ENCODE assay signal across 8 cellular contexts in genomic region chr1:186605762-186606350, GRCh38.
DNase-seq lines count a peak whose midpoint lies in the region; ATAC-seq and TF ChIP-seq lines count a peak whose summit lies in the region.

No MANE protein-coding gene starts in this region.

- no peak overlapping the region for H3K4me3 ChIP-seq in dorsolateral prefrontal cortex

- peak; percentile 19 for DNase-seq in DMS53 treated with DMSO at 0.1 percent for 48 hours (lab: John Stamatoyannopoulos, UW; ENCODE audit: unreplicated experiment)
- DNase-seq in HK-2 (ENCODE audit: unreplicated experiment) = peak; percentile 32
- peak; percentile 20 for DNase-seq in SK-N-DZ (ENCODE audit: low spot score)
- DNase-seq in dorsolateral prefrontal cortex = no peak
- peak; percentile 31 for DNase-seq in mucosa of gallbladder (ENCODE audit: low spot score)
- DNase-seq in C1 segment of cervical spinal cord (lab: John Stamatoyannopoulos, UW) = no peak
- no peak for DNase-seq in mesenteric fat pad (ENCODE audit: low spot score)

- intact Hi-C loops in dorsolateral prefrontal cortex (cut with DNase I) = no loop called here

- H3K27me3 ChIP-seq in dorsolateral prefrontal cortex = no peaks in the 10 kb centered on the region

- H3K27ac ChIP-seq in dorsolateral prefrontal cortex = no peak overlapping the region

- ATAC-seq in GM19395 (IDR thresholded peaks at IDR 0.05; ENCODE audit: unreplicated experiment) = peak; percentile 85

- TF ChIP-seq CTCF in dorsolateral prefrontal cortex (IDR thresholded peaks at IDR 0.05 in 54 of 56, conservative IDR thresholded peaks at IDR 0.05 in 2 of 56; ENCODE audit: low read depth in 1 of 56, partially characterized antibody in 56 of 56) = peak in 43 of 56 donors; percentile 9 to 70 (median 34)

Comparison
In these comparisons a context has a peak if more than half of its experiments do, and no peak if none do; other contexts are left out.
1. DNase-seq: peak in DMS53 treated with DMSO at 0.1 percent for 48 hours (single experiment), HK-2 (single experiment), SK-N-DZ (single experiment) and mucosa of gallbladder (single experiment); none in dorsolateral prefrontal cortex (0 of 10), C1 segment of cervical spinal cord (0 of 14) and mesenteric fat pad (single experiment).